Comparison of ENCODE assay signal across 8 cellular contexts in the genomic region with DNA sequence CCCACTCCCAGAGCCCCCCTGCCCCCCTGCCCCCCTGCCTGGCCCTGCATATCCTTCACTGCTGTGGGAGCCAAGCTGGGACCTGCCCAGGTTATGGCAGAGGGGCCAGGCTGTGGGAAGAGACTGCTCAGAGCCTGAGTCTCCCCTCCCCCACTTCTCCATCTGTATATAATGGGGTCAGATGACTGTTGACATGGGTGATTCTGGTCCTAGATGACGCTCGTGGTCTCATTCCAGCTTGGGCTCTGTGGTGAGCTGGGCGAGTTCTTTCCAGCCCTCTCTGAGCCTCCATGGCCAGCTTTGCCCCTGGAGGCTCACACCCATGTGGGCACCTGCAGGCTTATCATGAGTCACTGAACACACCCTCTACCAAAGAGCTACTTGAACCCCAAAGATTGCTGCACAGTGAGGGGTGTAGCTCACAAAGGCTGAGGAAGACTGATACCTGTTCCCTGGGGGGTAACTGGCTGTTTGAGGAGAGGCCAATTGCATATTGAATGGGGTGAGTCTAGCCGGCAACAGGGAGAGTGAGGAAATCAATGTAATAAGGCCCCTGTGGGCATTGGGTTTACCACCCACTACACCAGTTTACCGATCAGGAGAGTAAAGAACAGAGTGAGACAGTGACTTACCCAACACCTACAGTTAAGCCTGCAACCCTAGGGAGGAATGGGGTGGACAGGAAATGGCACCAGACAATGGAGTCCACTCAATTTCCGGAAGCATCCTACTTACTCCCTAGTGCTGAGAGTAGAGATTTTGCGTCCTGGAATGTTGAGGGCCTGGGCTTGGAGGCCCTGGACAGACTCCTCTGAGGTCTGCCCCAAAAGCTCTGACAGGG. TPM values are rescaled to one million over a fixed set of nuclear protein-coding genes. Genes with fewer than 3 reads are reported as not detected.
DNase-seq lines count a peak whose midpoint lies in the region; ATAC-seq and TF ChIP-seq lines count a peak whose summit lies in the region.

No MANE protein-coding gene starts in this region.

- H3K9me3 Mint-ChIP-seq in T-cell (no peaks in the 10 kb centered on the region), nephron progenitor cell (no peaks in the 10 kb centered on the region)

- H3K27me3 Mint-ChIP-seq in T-cell = no peaks in the 10 kb centered on the region
- no peaks in the 10 kb centered on the region for H3K27me3 Mint-ChIP-seq in nephron progenitor cell (ENCODE audit: low read depth, poor library complexity)

- peak overlapping the region; percentile 97 to 100 (median 98) for H3K27ac ChIP-seq in esophagus squamous epithelium

- H3K36me3 Mint-ChIP-seq in T-cell (no peaks in the 10 kb centered on the region), nephron progenitor cell (ENCODE audit: low read depth) (no peaks in the 10 kb centered on the region)

- H3K4me1 Mint-ChIP-seq in T-cell (peaks cover 24 to 39% (median 36%) of the 10 kb centered on the region in 3 donors), nephron progenitor cell (peaks cover 41% of the 10 kb centered on the region)

- H3K4me1 ChIP-seq in esophagus squamous epithelium = peaks cover 52 to 95% (median 62%) of the 10 kb centered on the region in 3 donors

- H3K27me3 ChIP-seq in esophagus squamous epithelium = no peaks in the 10 kb centered on the region

- TF ChIP-seq POLR2A in esophagus squamous epithelium (IDR thresholded peaks at IDR 0.05) (peak in 1 of 4 donors; percentile 22), lower leg skin (IDR thresholded peaks at IDR 0.05) (no peak)

- H3K4me3 ChIP-seq in esophagus squamous epithelium (peak overlapping the region; percentile 30 to 74 (median 50)), lower leg skin (ENCODE audit: low read depth, poor library complexity, severe bottlenecking) (no peak overlapping the region)

- DNase-seq in Right ventricle myocardium inferior (ENCODE audit: missing footprints) (peak; percentile 14), cardiac septum (ENCODE audit: low spot score) (no peak), T-cell (no peak), esophagus squamous epithelium (lab: John Stamatoyannopoulos, UW) (no peak), nephron progenitor cell (peak; percentile 39), NCI-H2081 treated with DMSO at 0.1 percent for 48 hours (lab: John Stamatoyannopoulos, UW) (no peak), lower leg skin (ENCODE audit: low spot score in 2 of 2) (no peak)

- H3K9me3 ChIP-seq in esophagus squamous epithelium = no peaks in the 10 kb centered on the region

- POLR2A ChIA-PET in T-cell (lab: Charles Lee) = interaction anchor here (0.7 kb wide), 2 partner anchors 9 to 445 kb away, joined by 3 to 7 read pairs; no protein-coding TSS in a partner anchor

- H3K36me3 ChIP-seq in esophagus squamous epithelium = peaks cover 0 to 7% (median 0%) of the 10 kb centered on the region in 3 donors

- H3K27ac Mint-ChIP-seq in T-cell (peak overlapping the region; percentile 86 to 89), nephron progenitor cell (peak overlapping the region; percentile 93)

- H3K4me3 Mint-ChIP-seq in T-cell (peak overlapping the region; percentile 67 to 96 (median 79)), nephron progenitor cell (peak overlapping the region; percentile 65)

- 32 to 41% methylated on average over 4 to 7 of the region's 7 CpGs for WGBS in esophagus squamous epithelium, 2 donors
- 24 to 31% methylated on average over 4 to 6 of the region's 7 CpGs for WGBS in lower leg skin, 2 donors

- peak; percentile 0 for ATAC-seq in Right ventricle myocardium inferior
- no peak for ATAC-seq in T-cell (replicated peaks in 1 of 4)
- ATAC-seq in HG02973 (IDR thresholded peaks at IDR 0.05; ENCODE audit: unreplicated experiment) = no peak

- CTCF ChIA-PET in T-cell (lab: Charles Lee) = interaction anchor here in 1 of 2 donors (0.5 to 1.0 kb wide), 2 partner anchors 9 to 384 kb away, joined by 3 to 6 read pairs; a partner anchor contains a TSS

- TF ChIP-seq CTCF in esophagus squamous epithelium (IDR thresholded peaks at IDR 0.05) = peak in 1 of 6 experiments; percentile 6
- no peak for TF ChIP-seq CTCF in nephron progenitor cell (IDR thresholded peaks at IDR 0.05)
- TF ChIP-seq CTCF in lower leg skin (IDR thresholded peaks at IDR 0.05) = no peak

- intact Hi-C loops in Right ventricle myocardium inferior (cut with DNase I) = no loop called here
- intact Hi-C loops in cardiac septum (cut with DNase I) = loop anchor here (1.0 to 2.0 kb wide), 2 partner anchors 8 to 26 kb away; no protein-coding TSS in a partner anchor
- intact Hi-C loops in esophagus squamous epithelium (cut with DNase I) = no loop called here
- intact Hi-C loops in lower leg skin (cut with DNase I; ENCODE audit: low total_unique reads) = no loop called here

RNA-seq across cellular contexts. Expression of a gene that starts 4.2 kb away (rescaled TPM):
- total RNA-seq in Right ventricle myocardium inferior (18.9 TPM), cardiac septum (17.1 TPM), T-cell (100 to 1,000 TPM in 2 of 5 donors, 10 to 100 TPM in 3; 24.6 to 279 (median 38.9) TPM), esophagus squamous epithelium (100 to 1,000 TPM in 2 of 4 donors, 10 to 100 TPM in 2; 55.0 to 137 (median 108) TPM), lower leg skin (100 to 1,000 TPM in 2 of 4 donors, 10 to 100 TPM in 2; 54.3 to 146 (median 102) TPM)

Comparison
In these comparisons a context has a peak if more than half of its experiments do, and no peak if none do; other contexts are left out.
1. DNase-seq: peak in Right ventricle myocardium inferior (single experiment) and nephron progenitor cell (single experiment); none in cardiac septum (single experiment), T-cell (0 of 34), esophagus squamous epithelium (single experiment), NCI-H2081 treated with DMSO at 0.1 percent for 48 hours (single experiment) and lower leg skin (0 of 2).